In the genomic region with DNA sequence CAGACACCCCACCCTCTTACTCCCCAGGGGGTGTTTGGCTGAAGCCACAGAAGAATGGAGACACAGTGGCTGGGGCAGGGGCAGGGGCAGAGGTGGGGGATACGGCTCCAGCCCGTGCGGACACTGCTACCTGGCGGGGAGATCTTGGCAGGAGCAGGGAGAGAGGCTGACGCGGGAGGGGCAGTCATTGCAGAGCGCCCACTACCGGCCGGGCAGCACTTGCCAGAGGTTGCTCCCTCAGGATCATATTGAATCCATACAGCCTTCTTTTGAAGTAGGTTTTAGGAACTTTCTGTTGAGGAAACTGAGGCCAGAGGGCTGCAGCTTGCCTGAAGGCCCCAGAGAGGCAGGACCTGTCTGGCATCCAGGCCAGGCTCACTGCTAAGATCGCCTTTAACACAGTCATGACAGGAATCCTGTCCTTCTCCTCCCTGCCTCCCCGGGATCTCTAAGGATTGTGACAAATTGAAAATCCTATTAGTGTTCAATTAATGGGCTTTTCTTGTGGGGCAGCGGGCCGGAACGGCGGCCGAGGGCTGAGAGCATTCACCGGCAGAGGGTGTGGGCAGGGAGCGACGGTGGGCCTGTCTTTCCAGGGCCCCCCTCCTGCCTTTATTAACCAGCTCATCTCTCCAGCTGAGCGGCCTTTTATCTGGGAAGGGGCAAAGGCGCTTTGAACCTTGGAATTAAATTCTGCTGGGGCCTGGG, we compare ENCODE assay signal across 13 cellular contexts.
DNase-seq lines count a peak whose midpoint lies in the region; ATAC-seq and TF ChIP-seq lines count a peak whose summit lies in the region.
"Had no signal": no experiment of that assay in that cellular context is flagged by ENCODE, and none has a peak within 500 bp of the region (broad histone marks: within the 10 kb centered on the region; RNA-seq: fewer than 3 reads in every experiment).

No MANE protein-coding gene starts in this region.

- no peak for TF ChIP-seq CTCF in Calu3 (IDR thresholded peaks at IDR 0.05; ENCODE audit: unreplicated experiment)
- TF ChIP-seq CTCF in NB4 (IDR thresholded peaks at IDR 0.05; ENCODE audit: low read depth, low read length), result peak; percentile 23
- TF ChIP-seq CTCF in chondrocyte (IDR thresholded peaks at IDR 0.05), result peak; percentile 40
- peak; percentile 20 to 32 (median 27) for TF ChIP-seq CTCF in nephron (IDR thresholded peaks at IDR 0.05; ENCODE audit: unreplicated experiment in 3 of 3)

- no peaks in the 10 kb centered on the region for H3K4me1 ChIP-seq in right cardiac atrium (ENCODE audit: control insufficient read depth, insufficient read depth, low read length)

- H3K9me3 ChIP-seq in right cardiac atrium (ENCODE audit: control insufficient read depth, low read length), result no peaks in the 10 kb centered on the region

- 40% methylated on average over 21 of the region's 21 CpGs for WGBS in right cardiac atrium

- no peak overlapping the region for H3K27ac ChIP-seq in right cardiac atrium (ENCODE audit: low read length)

- no peak for TF ChIP-seq POLR2A in NB4 (IDR thresholded peaks at IDR 0.05; ENCODE audit: extremely low read depth, insufficient read length)

- DNase-seq in Calu3, result peak; percentile 15
- DNase-seq in NB4 (ENCODE audit: low read depth), result no peak
- DNase-seq in chondrocyte (ENCODE audit: low spot score), result peak; percentile 77
- no peak for DNase-seq in activated gamma-delta T cell (lab: John Stamatoyannopoulos, UW)
- no peak for DNase-seq in stimulated activated naive CD8-positive, alpha-beta T cell treated with anti-CD3 and anti-CD28 coated beads, Interleukin-15, amount 100 ng/mL, for 72 hours
- DNase-seq in dedifferentiated amniotic fluid mesenchymal stem cell (ENCODE audit: extremely low spot score), result no peak
- DNase-seq in right cardiac atrium, result no peak
- DNase-seq: HCEC 1CT, NCI-H510A treated with DMSO at 0.1 percent for 48 hours, Right ventricle myocardium superior had no signal

- BruUV-seq in Calu3 (replicated peaks; lab: Mats Ljungman, UMichigan), result no TSS peak

- intact Hi-C loops in Calu3 (cut with micrococcal nuclease; ENCODE audit: unreplicated experiment) (no loop called here), right cardiac atrium (cut with DNase I) (no loop called here)

- no peaks in the 10 kb centered on the region for H3K27me3 ChIP-seq in right cardiac atrium (ENCODE audit: control insufficient read depth, insufficient read depth)

- no peak overlapping the region for H3K4me3 Mint-ChIP-seq in Calu3 (ENCODE audit: low read depth, unreplicated experiment)
- H3K4me3 Mint-ChIP-seq in chondrocyte (ENCODE audit: unreplicated experiment), result no peak overlapping the region
- H3K4me3 Mint-ChIP-seq in nephron, result no peak overlapping the region
- H3K4me3 Mint-ChIP-seq in stimulated activated naive CD8-positive, alpha-beta T cell treated with anti-CD3 and anti-CD28 coated beads, Interleukin-15, amount 100 ng/mL, for 72 hours, result no peak overlapping the region
- H3K4me3 Mint-ChIP-seq: activated naive CD4-positive, alpha-beta T cell treated with anti-CD3 and anti-CD28 coated beads, Interleukin-2, amount 50 U/mL, for 24 hours; stimulated activated naive CD8-positive, alpha-beta T cell treated with anti-CD3 and anti-CD28 coated beads, Interleukin-15, Interleukin-2, amounts not matched to agents 100 ng/mL and 50 ng/mL, for 24 hours had no signal

- H3K4me1 Mint-ChIP-seq in Calu3 (ENCODE audit: low read depth, unreplicated experiment) (peaks cover 17% of the 10 kb centered on the region), chondrocyte (ENCODE audit: low read depth) (peaks cover 10% of the 10 kb centered on the region), nephron (peaks cover 61% of the 10 kb centered on the region)
- H3K4me1 Mint-ChIP-seq in stimulated activated naive CD8-positive, alpha-beta T cell treated with anti-CD3 and anti-CD28 coated beads, Interleukin-15, amount 100 ng/mL, for 72 hours, result no peaks in the 10 kb centered on the region
- H3K4me1 Mint-ChIP-seq: activated naive CD4-positive, alpha-beta T cell treated with anti-CD3 and anti-CD28 coated beads, Interleukin-2, amount 50 U/mL, for 24 hours had no signal

- no peaks in the 10 kb centered on the region for H3K36me3 Mint-ChIP-seq in Calu3 (ENCODE audit: insufficient read depth, unreplicated experiment)
- H3K36me3 Mint-ChIP-seq in chondrocyte (ENCODE audit: low read depth), result no peaks in the 10 kb centered on the region
- H3K36me3 Mint-ChIP-seq in nephron (ENCODE audit: low read depth), result no peaks in the 10 kb centered on the region
- H3K36me3 Mint-ChIP-seq: activated naive CD4-positive, alpha-beta T cell treated with anti-CD3 and anti-CD28 coated beads, Interleukin-2, amount 50 U/mL, for 24 hours had no signal

- H3K27me3 Mint-ChIP-seq in Calu3 (ENCODE audit: unreplicated experiment) (peaks cover 86% of the 10 kb centered on the region), chondrocyte (ENCODE audit: low read depth) (peaks cover 81% of the 10 kb centered on the region), nephron (ENCODE audit: low read depth) (peaks cover 72% of the 10 kb centered on the region)
- H3K27me3 Mint-ChIP-seq in stimulated activated naive CD8-positive, alpha-beta T cell treated with anti-CD3 and anti-CD28 coated beads, Interleukin-15, amount 100 ng/mL, for 72 hours, result peaks cover 96% of the 10 kb centered on the region

- no peaks in the 10 kb centered on the region for H3K9me3 Mint-ChIP-seq in Calu3 (ENCODE audit: low read depth, unreplicated experiment)
- no peaks in the 10 kb centered on the region for H3K9me3 Mint-ChIP-seq in chondrocyte (ENCODE audit: low read depth)
- H3K9me3 Mint-ChIP-seq in nephron, result no peaks in the 10 kb centered on the region
- H3K9me3 Mint-ChIP-seq in stimulated activated naive CD8-positive, alpha-beta T cell treated with anti-CD3 and anti-CD28 coated beads, Interleukin-15, amount 100 ng/mL, for 72 hours, result no peaks in the 10 kb centered on the region
- H3K9me3 Mint-ChIP-seq: activated naive CD4-positive, alpha-beta T cell treated with anti-CD3 and anti-CD28 coated beads, Interleukin-2, amount 50 U/mL, for 24 hours; stimulated activated naive CD8-positive, alpha-beta T cell treated with anti-CD3 and anti-CD28 coated beads, Interleukin-15, Interleukin-2, amounts not matched to agents 100 ng/mL and 50 ng/mL, for 24 hours had no signal

- no peak for ATAC-seq in stimulated activated naive CD8-positive, alpha-beta T cell treated with anti-CD3 and anti-CD28 coated beads, Interleukin-15, amount 100 ng/mL, for 72 hours
- ATAC-seq in right cardiac atrium, result no peak

- no peak overlapping the region for H3K4me3 ChIP-seq in NB4 (ENCODE audit: low read depth, low read length)
- no peak overlapping the region for H3K4me3 ChIP-seq in right cardiac atrium (ENCODE audit: low read length)

- CTCF ChIA-PET in Calu3 (lab: Charles Lee), result no interaction called here

- H3K27ac Mint-ChIP-seq in Calu3 (ENCODE audit: unreplicated experiment) (no peak overlapping the region), chondrocyte (ENCODE audit: unreplicated experiment) (no peak overlapping the region), nephron (peak overlapping the region in 2 of 3 experiments; percentile 55 to 75)
- no peak overlapping the region for H3K27ac Mint-ChIP-seq in stimulated activated naive CD8-positive, alpha-beta T cell treated with anti-CD3 and anti-CD28 coated beads, Interleukin-15, amount 100 ng/mL, for 72 hours
- H3K27ac Mint-ChIP-seq: activated naive CD4-positive, alpha-beta T cell treated with anti-CD3 and anti-CD28 coated beads, Interleukin-2, amount 50 U/mL, for 24 hours; stimulated activated naive CD8-positive, alpha-beta T cell treated with anti-CD3 and anti-CD28 coated beads, Interleukin-15, Interleukin-2, amounts not matched to agents 100 ng/mL and 50 ng/mL, for 24 hours had no signal

Comparison
In these comparisons a context has a peak if more than half of its experiments do, and no peak if none do; other contexts are left out.
1. DNase-seq: peak in Calu3 (single experiment) and chondrocyte (single experiment); none in NB4 (single experiment), activated gamma-delta T cell (single experiment), stimulated activated naive CD8-positive, alpha-beta T cell treated with anti-CD3 and anti-CD28 coated beads, Interleukin-15, amount 100 ng/mL, for 72 hours (0 of 2), dedifferentiated amniotic fluid mesenchymal stem cell (single experiment) and right cardiac atrium (0 of 3).
2. H3K27ac Mint-ChIP-seq: peak in nephron (2 of 3); none in Calu3 (single experiment), chondrocyte (single experiment) and stimulated activated naive CD8-positive, alpha-beta T cell treated with anti-CD3 and anti-CD28 coated beads, Interleukin-15, amount 100 ng/mL, for 72 hours (0 of 2).